Comparison of ENCODE assay signal across 25 cellular contexts in the genomic region with DNA sequence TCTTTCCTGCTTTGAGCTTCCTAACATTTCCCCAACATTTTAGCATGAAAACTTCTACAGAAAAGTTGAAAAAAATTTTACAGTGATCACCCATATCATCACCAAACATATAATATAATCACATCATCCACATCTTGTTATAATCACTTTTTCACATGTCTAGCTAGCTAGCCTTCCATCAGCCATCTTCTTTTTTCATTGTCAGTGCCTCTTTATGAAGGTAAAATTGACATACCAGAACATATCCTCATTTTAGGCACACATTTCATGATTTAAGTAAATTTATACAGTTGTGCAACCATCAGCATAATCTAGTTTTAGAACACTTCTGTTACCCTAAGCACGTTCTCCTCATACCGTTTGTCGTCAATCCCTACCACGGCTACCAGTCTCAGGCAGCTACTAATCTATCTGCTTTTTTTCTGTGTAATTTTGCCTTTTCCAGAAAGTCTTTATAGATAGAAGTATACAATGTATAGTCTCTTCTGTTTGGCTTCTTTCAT.
"Had no signal": no experiment of that assay in that cellular context is flagged by ENCODE, and none has a peak within 500 bp of the region (broad histone marks: within the 10 kb centered on the region; RNA-seq: fewer than 3 reads in every experiment).

No MANE protein-coding gene starts in this region.

- H3K9ac ChIP-seq: SK-N-SH had no signal

- H3K9me2 ChIP-seq: SK-N-SH had no signal

- DNase-seq: Karpas-422; KG1; MG63; NCI-H1092; NCI-H1105 treated with DMSO at 0.1 percent for 48 hours; NCI-H1417 treated with DMSO at 0.1 percent for 48 hours; NCI-H146; NCI-H1694 treated with DMSO at 0.1 percent for 48 hours; NCI-H1930; NCI-H2081; NCI-H2171; NCI-H226; NCI-H446; NCI-H510A; NCI-H524 treated with DMSO at 0.1 percent for 48 hours; NCI-H69; NCI-H774; NK-92 treated with Interleukin-12 subunit alpha and Interleukin-12 subunit beta, amount 100 ng/mL, for 24 hours; PC-3; SHP77; SK-N-SH; SW 1271; T-cell had no signal

- H3K9me3 ChIP-seq: MG63, SK-N-SH had no signal

- ATAC-seq: Panc1, PC-3, T-cell had no signal

- H3K27me3 ChIP-seq: MG63 had no signal

- H3K36me3 ChIP-seq: MG63 had no signal

- H3K27ac ChIP-seq: RWPE1 had no signal

- H3K4me3 ChIP-seq: MG63 had no signal

- H3K4me2 ChIP-seq: SK-N-SH had no signal
